13 cellular contexts compared by ENCODE assay signal in genomic region chr11:15988693-15989231, GRCh38.
A peak's percentile ranks its signal among the peaks of the same experiment; 100 is the strongest.
DNase-seq lines count a peak whose midpoint lies in the region; ATAC-seq and TF ChIP-seq lines count a peak whose summit lies in the region.
"Had no signal": no experiment of that assay in that cellular context is flagged by ENCODE, and none has a peak within 500 bp of the region (broad histone marks: within the 10 kb centered on the region; RNA-seq: fewer than 3 reads in every experiment).

No MANE protein-coding gene starts in this region.

- H3K9ac ChIP-seq in SK-N-SH = no peak overlapping the region
- H3K9ac ChIP-seq in iPS-15b (ENCODE audit: low read depth, low read length) = no peak overlapping the region

- in situ Hi-C loops in astrocyte of the cerebellum (cut with HindIII; ENCODE audit: low sequenced_read_pairs) = no loop called here
- in situ Hi-C loops in GM13976 (cut with MboI; ENCODE audit: low sequenced_read_pairs, unreplicated experiment) = no loop called here

- H3K27me3 ChIP-seq in SK-N-SH (ENCODE audit: insufficient read depth) (no peaks in the 10 kb centered on the region), iPS-15b (ENCODE audit: control insufficient read depth, insufficient read depth, low read length) (peaks cover 80% of the 10 kb centered on the region), aorta (ENCODE audit: control insufficient read depth in 1 of 2, insufficient read depth in 2 of 2, low read length in 1 of 2) (no peaks in the 10 kb centered on the region)
- H3K27me3 ChIP-seq: pancreas had no signal

- no peaks in the 10 kb centered on the region for H3K4me1 ChIP-seq in SK-N-SH (ENCODE audit: control insufficient read depth in 1 of 2, insufficient read depth in 2 of 2, low read depth in 1 of 2, low read length in 1 of 2)
- no peaks in the 10 kb centered on the region for H3K4me1 ChIP-seq in iPS-15b (ENCODE audit: control insufficient read depth, insufficient read depth, low read length)
- H3K4me1 ChIP-seq in aorta (ENCODE audit: control insufficient read depth in 1 of 2, insufficient read depth in 2 of 2, low read length in 2 of 2) = no peaks in the 10 kb centered on the region
- H3K4me1 ChIP-seq: pancreas had no signal

- H2AFZ ChIP-seq in SK-N-SH (ENCODE audit: low read depth) = no peak overlapping the region

- H3K9me2 ChIP-seq in SK-N-SH = no peaks in the 10 kb centered on the region

- no peaks in the 10 kb centered on the region for H4K20me1 ChIP-seq in SK-N-SH (ENCODE audit: insufficient read depth)

- H3K36me3 ChIP-seq in SK-N-SH (replicated peaks in 1 of 2; ENCODE audit: control insufficient read depth in 1 of 2, insufficient read depth in 2 of 2, low read length in 1 of 2) = no peaks in the 10 kb centered on the region
- H3K36me3 ChIP-seq in iPS-15b (ENCODE audit: control insufficient read depth, insufficient read depth, low read length) = no peaks in the 10 kb centered on the region
- H3K36me3 ChIP-seq in aorta (ENCODE audit: control insufficient read depth in 1 of 2, insufficient read depth in 2 of 2, low read length in 1 of 2) = no peaks in the 10 kb centered on the region
- H3K36me3 ChIP-seq: pancreas had no signal

- 79% methylated on average over 14 of the region's 14 CpGs for WGBS in SK-N-SH (ENCODE audit: low lambda C conversion rate)
- WGBS in aorta, 2 donors = 42 to 44% methylated on average over 14 of the region's 14 CpGs
- 79 to 82% methylated on average over 14 of the region's 14 CpGs for WGBS in lower leg skin, 2 donors

- TF ChIP-seq CTCF in SK-N-SH (IDR thresholded peaks at IDR 0.05) (peak; percentile 31; the same call in 1 of the 2 replicates), astrocyte of the cerebellum (IDR thresholded peaks at IDR 0.05; ENCODE audit: low read depth, low read length, missing control alignments) (peak; percentile 17), GM13976 (IDR thresholded peaks at IDR 0.05; ENCODE audit: borderline replicate concordance, control extremely low read depth, extremely low read depth, insufficient read depth, missing control alignments) (no peak), lower leg skin (IDR thresholded peaks at IDR 0.05) (no peak)

- DNase-seq in SK-N-SH (peak; percentile 5), astrocyte of the cerebellum (ENCODE audit: low read depth) (no peak), aorta (no peak), ureter (ENCODE audit: low spot score) (no peak), GM13976 (ENCODE audit: low spot score) (no peak), lower leg skin (ENCODE audit: low spot score in 2 of 2) (no peak)
- DNase-seq: ACHN; activated CD4-positive, CD25-positive, alpha-beta regulatory T cell treated with anti-CD3 and anti-CD28 coated beads, Interleukin-2, amount 50 U/mL, for 72 hours; activated naive CD8-positive, alpha-beta T cell treated with anti-CD3 and anti-CD28 coated beads, Interleukin-2, amount 50 U/mL, for 24 hours; NCI-H510A treated with DMSO at 0.1 percent for 48 hours; pancreas had no signal

- H3K27ac ChIP-seq in SK-N-SH (ENCODE audit: low read depth in 2 of 2, low read length in 1 of 2) (no peak overlapping the region), aorta (ENCODE audit: low read depth in 1 of 2, low read length in 2 of 2) (no peak overlapping the region)
- H3K27ac ChIP-seq: pancreas had no signal

- no peak for TF ChIP-seq RAD21 in SK-N-SH (IDR thresholded peaks at IDR 0.05; ENCODE audit: low read length)

- no peak overlapping the region for H3K4me2 ChIP-seq in SK-N-SH

- no peaks in the 10 kb centered on the region for H3K9me3 ChIP-seq in SK-N-SH
- H3K9me3 ChIP-seq in iPS-15b (ENCODE audit: control insufficient read depth, insufficient read depth, low read length) = no peaks in the 10 kb centered on the region
- H3K9me3 ChIP-seq in aorta (ENCODE audit: control insufficient read depth, low read length) = no peaks in the 10 kb centered on the region
- H3K9me3 ChIP-seq: pancreas had no signal

- H3K4me3 ChIP-seq in SK-N-SH (ENCODE audit: low read depth in 2 of 2, low read length in 1 of 2) (no peak overlapping the region; a peak in 1 of 4 replicates), astrocyte of the cerebellum (ENCODE audit: low read depth, low read length) (no peak overlapping the region), iPS-15b (ENCODE audit: low read depth, low read length) (peak overlapping the region; percentile 62), aorta (ENCODE audit: low read length in 2 of 2) (no peak overlapping the region), lower leg skin (ENCODE audit: low read depth, poor library complexity, severe bottlenecking) (no peak overlapping the region)
- H3K4me3 ChIP-seq: pancreas had no signal

- H3F3A ChIP-seq in SK-N-SH (replicated peaks; ENCODE audit: insufficient read depth) = no peaks in the 10 kb centered on the region

- H3K79me2 ChIP-seq in SK-N-SH (ENCODE audit: insufficient read depth) = no peaks in the 10 kb centered on the region

- intact Hi-C loops in aorta (cut with DNase I) (loop anchor here in 1 of 2 donors (5.0 to 10.0 kb wide), 4 partner anchors 84 to 624 kb away; no protein-coding TSS in a partner anchor), lower leg skin (cut with DNase I; ENCODE audit: low total_unique reads) (no loop called here)

- no peak for ATAC-seq in SK-N-SH treated with all-trans-retinoic acid at 6 μM for 48 hours
- peak; percentile 38 for ATAC-seq in aorta (ENCODE audit: low FRiP score)
- ATAC-seq: activated naive CD8-positive, alpha-beta T cell treated with anti-CD3 and anti-CD28 coated beads, Interleukin-2, amount 50 U/mL, for 24 hours had no signal

- POLR2A ChIA-PET in SK-N-SH (lab: Yijun Ruan, JAX) = interaction anchor here (0.6 kb wide), 1 partner anchor 339 kb away, joined by 3 read pairs; no protein-coding TSS in a partner anchor

- no peak for TF ChIP-seq EP300 in SK-N-SH (IDR thresholded peaks at IDR 0.05; ENCODE audit: borderline replicate concordance in 1 of 2, low read depth in 1 of 2, low read length in 1 of 2)

- CTCF ChIA-PET in SK-N-SH (lab: Yijun Ruan, JAX) = interaction anchor here (1.4 to 1.9 kb wide), 4 partner anchors 9 to 103 kb away, joined by 3 to 6 read pairs (median 4); no protein-coding TSS in a partner anchor

- no peak for TF ChIP-seq POLR2A in lower leg skin (IDR thresholded peaks at IDR 0.05)

TF ChIP-seq in SK-N-SH, 30 proteins besides CTCF, POLR2A, EP300 and RAD21 (continues in another document):
- TF ChIP-seq, protein P1, sequence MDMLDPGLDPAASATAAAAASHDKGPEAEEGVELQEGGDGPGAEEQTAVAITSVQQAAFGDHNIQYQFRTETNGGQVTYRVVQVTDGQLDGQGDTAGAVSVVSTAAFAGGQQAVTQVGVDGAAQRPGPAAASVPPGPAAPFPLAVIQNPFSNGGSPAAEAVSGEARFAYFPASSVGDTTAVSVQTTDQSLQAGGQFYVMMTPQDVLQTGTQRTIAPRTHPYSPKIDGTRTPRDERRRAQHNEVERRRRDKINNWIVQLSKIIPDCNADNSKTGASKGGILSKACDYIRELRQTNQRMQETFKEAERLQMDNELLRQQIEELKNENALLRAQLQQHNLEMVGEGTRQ (IDR thresholded peaks at IDR 0.05; ENCODE audit: borderline replicate concordance, low read depth, low read length) = no peak
- TF ChIP-seq JUND (IDR thresholded peaks at IDR 0.05) = no peak
- TF ChIP-seq GATA2 (CRISPR knock-in tag; IDR thresholded peaks at IDR 0.05) = no peak
- TF ChIP-seq NFIC (IDR thresholded peaks at IDR 0.05; ENCODE audit: borderline replicate concordance) = no peak
- TF ChIP-seq USF1 (IDR thresholded peaks at IDR 0.05; ENCODE audit: borderline replicate concordance, low read depth) = no peak
- no peak for TF ChIP-seq MXI1 (IDR thresholded peaks at IDR 0.05; ENCODE audit: low read depth, low read length)
- no peak for TF ChIP-seq MEF2A (IDR thresholded peaks at IDR 0.05; ENCODE audit: borderline replicate concordance, low read depth)
- no peak for TF ChIP-seq NRF1 (IDR thresholded peaks at IDR 0.05; ENCODE audit: low read depth, low read length)
- TF ChIP-seq POLR2AphosphoS5 (IDR thresholded peaks at IDR 0.05; ENCODE audit: low read depth, low read length) = no peak
- no peak for TF ChIP-seq EZH2phosphoT487 (IDR thresholded peaks at IDR 0.05; ENCODE audit: borderline replicate concordance, low read depth)

TF ChIP-seq in SK-N-SH treated with all-trans-retinoic acid at 6 μM for 48 hours, 23 proteins besides CTCF, POLR2A, EP300 and RAD21:
- no peak for TF ChIP-seq RARB (CRISPR knock-in tag; IDR thresholded peaks at IDR 0.05)
- no peak for TF ChIP-seq ZFP30 (CRISPR knock-in tag; IDR thresholded peaks at IDR 0.05)
- no peak for TF ChIP-seq PPARA (CRISPR knock-in tag; IDR thresholded peaks at IDR 0.05; ENCODE audit: borderline replicate concordance)
- TF ChIP-seq, protein P2, sequence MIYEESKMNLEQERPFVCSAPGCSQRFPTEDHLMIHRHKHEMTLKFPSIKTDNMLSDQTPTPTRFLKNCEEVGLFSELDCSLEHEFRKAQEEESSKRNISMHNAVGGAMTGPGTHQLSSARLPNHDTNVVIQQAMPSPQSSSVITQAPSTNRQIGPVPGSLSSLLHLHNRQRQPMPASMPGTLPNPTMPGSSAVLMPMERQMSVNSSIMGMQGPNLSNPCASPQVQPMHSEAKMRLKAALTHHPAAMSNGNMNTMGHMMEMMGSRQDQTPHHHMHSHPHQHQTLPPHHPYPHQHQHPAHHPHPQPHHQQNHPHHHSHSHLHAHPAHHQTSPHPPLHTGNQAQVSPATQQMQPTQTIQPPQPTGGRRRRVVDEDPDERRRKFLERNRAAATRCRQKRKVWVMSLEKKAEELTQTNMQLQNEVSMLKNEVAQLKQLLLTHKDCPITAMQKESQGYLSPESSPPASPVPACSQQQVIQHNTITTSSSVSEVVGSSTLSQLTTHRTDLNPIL (CRISPR knock-in tag; IDR thresholded peaks at IDR 0.05; ENCODE audit: low read depth) = no peak
- no peak for TF ChIP-seq TOX (CRISPR knock-in tag; IDR thresholded peaks at IDR 0.05; ENCODE audit: borderline replicate concordance)
- TF ChIP-seq CSDC2 (CRISPR knock-in tag; IDR thresholded peaks at IDR 0.05) = no peak
- no peak for TF ChIP-seq ARNTL (CRISPR knock-in tag; IDR thresholded peaks at IDR 0.05; ENCODE audit: borderline replicate concordance, low read depth)
- no peak for TF ChIP-seq GLIS3 (CRISPR knock-in tag; IDR thresholded peaks at IDR 0.05)
- TF ChIP-seq ZFP3 (CRISPR knock-in tag; IDR thresholded peaks at IDR 0.05) = no peak

Comparison
In these comparisons a context has a peak if more than half of its experiments do, and no peak if none do; other contexts are left out.
1. CTCF ChIP-seq: peak in SK-N-SH (single experiment) and astrocyte of the cerebellum (single experiment); none in GM13976 (single experiment) and lower leg skin (0 of 3).